ENCODE assay signal across 9 cellular contexts in genomic region chr22:39178206-39179111, GRCh38. TPM values are rescaled to one million over a fixed set of nuclear protein-coding genes. Genes with fewer than 3 reads are reported as not detected.
DNase-seq lines count a peak whose midpoint lies in the region; ATAC-seq, FAIRE-seq and TF ChIP-seq lines count a peak whose summit lies in the region.
"Had no signal": no experiment of that assay in that cellular context is flagged by ENCODE, and none has a peak within 500 bp of the region (broad histone marks: within the 10 kb centered on the region; RNA-seq: fewer than 3 reads in every experiment).

No MANE protein-coding gene starts in this region.

- no peak for ATAC-seq in HepG2
- ATAC-seq in GM18520 (IDR thresholded peaks at IDR 0.05; ENCODE audit: unreplicated experiment) = no peak
- ATAC-seq: activated naive CD4-positive, alpha-beta T cell treated with anti-CD3 and anti-CD28 coated beads, Interleukin-2, amount 50 U/mL, for 72 hours had no signal

- peak overlapping the region in 4 of 5 experiments; percentile 32 to 97 (median 64) for H3K27ac Mint-ChIP-seq in brain

- H3K4me1 ChIP-seq in HepG2 (ENCODE audit: insufficient read depth, low read length) = peaks cover 62% of the 10 kb centered on the region
- H3K4me1 ChIP-seq in stomach smooth muscle (ENCODE audit: control insufficient read depth, insufficient read depth, low read length) = peaks cover 42% of the 10 kb centered on the region

- no peak overlapping the region for H3K4me3 Mint-ChIP-seq in brain

- peaks cover 51% of the 10 kb centered on the region for H3K4me1 Mint-ChIP-seq in brain

- H3K79me2 ChIP-seq in HepG2 (ENCODE audit: insufficient read depth, low read length) = no peaks in the 10 kb centered on the region

- H3K36me3 ChIP-seq in HepG2 (replicated peaks in 1 of 2; ENCODE audit: control insufficient read depth in 1 of 2, insufficient read depth in 2 of 2, low read length in 2 of 2) (no peaks in the 10 kb centered on the region), stomach smooth muscle (ENCODE audit: control insufficient read depth in 2 of 2, insufficient read depth in 2 of 2, low read length in 2 of 2) (no peaks in the 10 kb centered on the region)

- TF ChIP-seq EP300 in HepG2 (IDR thresholded peaks at IDR 0.05; ENCODE audit: low read depth in 2 of 2, low read length in 2 of 2) = no peak
- no peak for TF ChIP-seq EP300 in HepG2 (CRISPR knock-in tag; IDR thresholded peaks at IDR 0.05; ENCODE audit: borderline replicate concordance)

- H3K4me2 ChIP-seq in HepG2 (ENCODE audit: low read depth, low read length) = no peak overlapping the region; the same call in 1 of the 2 replicates

- FAIRE-seq in HepG2 (lab: Jason Lieb, UNC) = no peak

- H3K36me3 Mint-ChIP-seq in brain = no peaks in the 10 kb centered on the region

- in situ Hi-C loops in HepG2 (cut with HindIII; ENCODE audit: extremely low pct_ligation_motif_present, low pct_unique_long_range_greater_than_20kb) = loop anchor here (5.0 kb wide), 1 partner anchor 64 kb away; the partner anchor contains the start of gene PDGFB

- H3K9ac ChIP-seq in HepG2 (ENCODE audit: insufficient read depth, low read depth, low read length) (no peak overlapping the region), stomach smooth muscle (ENCODE audit: low read length in 2 of 2) (no peak overlapping the region)

- DNase-seq in HT1080 (ENCODE audit: low read depth) = peak; percentile 45
- DNase-seq in HepG2 (ENCODE audit: low spot score) = no peak
- DNase-seq in amniotic stem cell (lab: John Stamatoyannopoulos, UW) = no peak
- no peak for DNase-seq in DMS53 treated with DMSO at 0.1 percent for 48 hours (lab: John Stamatoyannopoulos, UW; ENCODE audit: unreplicated experiment)
- DNase-seq: nucleus accumbens had no signal

- CTCF ChIA-PET in HepG2 (lab: Yijun Ruan, JAX; ENCODE audit: low intra/inter-chr PET ratio, low total read pairs) = no interaction called here

- H3K27ac ChIP-seq in HepG2 (ENCODE audit: extremely low read length, insufficient read depth, low read length) (no peak overlapping the region), stomach smooth muscle (ENCODE audit: low read length) (peak overlapping the region; percentile 6)

- intact Hi-C loops in HepG2 (cut with micrococcal nuclease; ENCODE audit: unreplicated experiment) = loop anchor here (10.0 kb wide), 1 partner anchor 66 kb away; the partner anchor contains the start of gene PDGFB

- no peak overlapping the region for H2AFZ ChIP-seq in HepG2 (ENCODE audit: low read length)

- no peak overlapping the region for H3K4me3 ChIP-seq in HepG2 (replicated peaks in 1 of 3; ENCODE audit: insufficient read depth in 1 of 3, low read depth in 2 of 3, low read length in 3 of 3)
- no peak overlapping the region for H3K4me3 ChIP-seq in stomach smooth muscle (ENCODE audit: low read length in 2 of 2)

- TF ChIP-seq POLR2A in HepG2 (IDR thresholded peaks at IDR 0.05; ENCODE audit: insufficient read depth in 1 of 2, low read depth in 2 of 2, low read length in 2 of 2) = no peak

- no peak for TF ChIP-seq CTCF in brain (conservative IDR thresholded peaks at IDR 0.05)
- no peak for TF ChIP-seq CTCF in HepG2 (CRISPR knock-in tag; IDR thresholded peaks at IDR 0.05)

- no peaks in the 10 kb centered on the region for H4K20me1 ChIP-seq in HepG2 (ENCODE audit: insufficient read depth, low read length)

- BruUV-seq in HepG2 (replicated peaks; lab: Mats Ljungman, UMichigan) = no TSS peak

- H3K27me3 Mint-ChIP-seq in brain = peaks cover 9% of the 10 kb centered on the region

- POLR2A ChIA-PET in HepG2 (lab: Yijun Ruan, JAX) = interaction anchor here (1.4 to 6.1 kb wide), 2 partner anchors 140 to 141 kb away, joined by 4 to 72 read pairs; partner anchors contain the start of gene RPL3

- TF ChIP-seq RAD21 in HepG2 (CRISPR knock-in tag; IDR thresholded peaks at IDR 0.05) = no peak

- H3K27me3 ChIP-seq in HepG2 (ENCODE audit: control insufficient read depth in 1 of 2, insufficient read depth in 2 of 2, low read length in 2 of 2) = no peaks in the 10 kb centered on the region
- no peaks in the 10 kb centered on the region for H3K27me3 ChIP-seq in stomach smooth muscle (ENCODE audit: control insufficient read depth in 1 of 2, insufficient read depth in 2 of 2, low read length in 2 of 2)

- WGBS in HepG2 (ENCODE audit: low lambda C conversion rate) = 72% methylated on average over 19 of the region's 19 CpGs

- H3K9me3 Mint-ChIP-seq in brain = peaks cover 0 to 11% (median 8%) of the 10 kb centered on the region in 5 experiments

- no peaks in the 10 kb centered on the region for H3K9me3 ChIP-seq in HepG2 (ENCODE audit: low read length)
- H3K9me3 ChIP-seq in stomach smooth muscle (ENCODE audit: control insufficient read depth in 2 of 2, low read length in 2 of 2) = peaks cover 0 to 4% of the 10 kb centered on the region in 2 donors

TF ChIP-seq in HepG2, 621 proteins besides CTCF, POLR2A, EP300 and RAD21:
- TF ChIP-seq HOXA7 (CRISPR knock-in tag; IDR thresholded peaks at IDR 0.05) (no peak), ZNF83 (CRISPR knock-in tag; IDR thresholded peaks at IDR 0.05; ENCODE audit: borderline replicate concordance) (no peak), BORCS8-MEF2B (CRISPR knock-in tag; IDR thresholded peaks at IDR 0.05) (no peak), TCF12 (IDR thresholded peaks at IDR 0.05) (no peak), TCF12 (CRISPR knock-in tag; IDR thresholded peaks at IDR 0.05) (no peak), ZNF121 (CRISPR knock-in tag; IDR thresholded peaks at IDR 0.05) (peak; percentile 28; the same call in 1 of the 2 replicates)
TF ChIP-seq in HepG2: peak in this region for 1.

RNA-seq across cellular contexts. Expression of gene CBX7, which starts 26.0 kb away (rescaled TPM):
- total RNA-seq in HT1080 (2014; rRNA removed; shearing (Covaris generic)) = 0.79 and 0.80 TPM in 2 replicates
- polyA plus RNA-seq in HT1080 (2015; cell fraction: cytosol; rRNA removed) = 4.8 and 5.6 TPM in 2 replicates
- 7.8 and 10.8 TPM in 2 replicates for polyA plus RNA-seq in HT1080 (2015; cell fraction: nucleus; rRNA removed)
- polyA plus RNA-seq in brain (ENCODE audit: insufficient read depth, low read depth, low replicate concordance) (46.8 TPM), HepG2 (2011; rRNA removed) (4.9 and 7.1 TPM in 2 replicates)
- total RNA-seq in HepG2 (2016; rRNA removed; fragmentation: Illumina TruSeq; extraction: Trizol) = 0.20 and 0.35 TPM in 2 replicates
- total RNA-seq in HepG2 (2016; cell fraction: cytosol; rRNA removed; fragmentation: Illumina TruSeq; extraction: Trizol; ENCODE audit: low read depth) = not detected in 2 replicates
- total RNA-seq in HepG2 (2016; cell fraction: insoluble cytoplasmic fraction; rRNA removed; fragmentation: Illumina TruSeq; extraction: Trizol) = 0.27 and 0.30 TPM in 2 replicates
- total RNA-seq in HepG2 (2016; cell fraction: membrane; rRNA removed; fragmentation: Illumina TruSeq; extraction: Trizol) = 0.09 and 0.21 TPM in 2 replicates
- 0.31 and 1.4 TPM in 2 replicates for total RNA-seq in HepG2 (2016; cell fraction: nucleus; rRNA removed; fragmentation: Illumina TruSeq; extraction: Trizol)
- polyA plus RNA-seq in HepG2 (2011; cell fraction: cytosol; rRNA removed) = 3.6 and 4.4 TPM in 2 replicates
- 22.7 and 23.8 TPM in 2 replicates for polyA plus RNA-seq in HepG2 (2011; cell fraction: nucleus; rRNA removed)
- 5.5 and 5.7 TPM in 2 replicates for polyA plus RNA-seq in HepG2 (2012)
- 0.09 and 0.23 TPM in 2 replicates for polyA plus RNA-seq in HepG2 (2016; cell fraction: cytosol; fragmentation: Illumina TruSeq; extraction: Trizol; ENCODE audit: low read depth)
- 0.35 and 0.53 TPM in 2 replicates for polyA plus RNA-seq in HepG2 (2016; cell fraction: insoluble cytoplasmic fraction; fragmentation: Illumina TruSeq; extraction: Trizol; ENCODE audit: low read depth)
- polyA plus RNA-seq in HepG2 (2016; cell fraction: membrane; fragmentation: Illumina TruSeq; extraction: Trizol; ENCODE audit: low read depth) = 0.08 and 0.19 TPM in 2 replicates
- polyA plus RNA-seq in HepG2 (2016; cell fraction: nucleus; fragmentation: Illumina TruSeq; extraction: Trizol; ENCODE audit: insufficient read depth, low read depth) = 1.6 TPM in 2 replicates
- polyA minus RNA-seq in HepG2 (2011; rRNA and poly(A)+ RNA removed; ENCODE audit: low replicate concordance) = 7.2 and 8.5 TPM in 2 replicates
- polyA minus RNA-seq in HepG2 (2011; cell fraction: cytosol; rRNA and poly(A)+ RNA removed) = 1.2 and 2.1 TPM in 2 replicates
- 6.5 and 7.6 TPM in 2 replicates for polyA minus RNA-seq in HepG2 (2011; cell fraction: nucleus; rRNA and poly(A)+ RNA removed)
